Comparison of ENCODE assay signal across 18 cellular contexts in genomic region chr4:106286611-106287010, GRCh38.
"Had no signal": no experiment of that assay in that cellular context is flagged by ENCODE, and none has a peak within 500 bp of the region (broad histone marks: within the 10 kb centered on the region; RNA-seq: fewer than 3 reads in every experiment).

No MANE protein-coding gene starts in this region.

- FAIRE-seq: urothelium cell line had no signal

- H3K9me3 ChIP-seq: breast epithelium, esophagus squamous epithelium, thyroid gland had no signal

- H3K27ac ChIP-seq: breast epithelium, coronary artery, esophagus squamous epithelium, thyroid gland had no signal

- H3K27me3 ChIP-seq: breast epithelium, esophagus squamous epithelium, thyroid gland had no signal

- H3K4me3 ChIP-seq: breast epithelium, coronary artery, esophagus squamous epithelium, lung, thyroid gland had no signal

- DNase-seq: activated CD4-positive, alpha-beta T cell treated with anti-CD3 and anti-CD28 coated beads, Interleukin-2, amount 50 U/mL, for 1 hour; activated CD4-positive, CD25-positive, alpha-beta regulatory T cell treated with anti-CD3 and anti-CD28 coated beads, Interleukin-2, amount 50 U/mL, for 72 hours; activated CD8-positive, alpha-beta memory T cell treated with anti-CD3 and anti-CD28 coated beads, Interleukin-2, amount 50 U/mL, for 4 hours; activated naive CD4-positive, alpha-beta T cell treated with anti-CD3 and anti-CD28 coated beads, Interleukin-2, amount 10 ng/mL, durations not matched to agents 7 days and 5 days; activated T-cell treated with anti-CD3 and anti-CD28 coated beads, Interleukin-2, amount 50 U/mL, for 4 hours; aorta; esophagus squamous epithelium; hippocampal formation; stimulated activated CD4-positive, alpha-beta T cell treated with anti-CD3 and anti-CD28 coated beads, Interleukin-12 subunit alpha, Interleukin-12 subunit beta, amount 100 ng/mL, for 4 hours; stimulated activated CD4-positive, alpha-beta T cell treated with anti-CD3 and anti-CD28 coated beads, Interleukin-1b, Interleukin-23, amount 100 ng/mL, for 48 hours; stimulated activated CD8-positive, alpha-beta memory T cell treated with anti-CD3 and anti-CD28 coated beads, Interleukin-4, amount 100 ng/mL, for 48 hours; stimulated activated naive CD4-positive, alpha-beta T cell; T-helper 17 cell; thyroid gland had no signal

- ATAC-seq: activated T-cell treated with anti-CD3 and anti-CD28 coated beads, Interleukin-2, amount 50 U/mL, for 4 hours; T-helper 17 cell had no signal

- H3K36me3 ChIP-seq: breast epithelium, thyroid gland had no signal

- H3K4me1 ChIP-seq: breast epithelium, esophagus squamous epithelium, thyroid gland had no signal
